20 cellular contexts compared by ENCODE assay signal in the genomic region with DNA sequence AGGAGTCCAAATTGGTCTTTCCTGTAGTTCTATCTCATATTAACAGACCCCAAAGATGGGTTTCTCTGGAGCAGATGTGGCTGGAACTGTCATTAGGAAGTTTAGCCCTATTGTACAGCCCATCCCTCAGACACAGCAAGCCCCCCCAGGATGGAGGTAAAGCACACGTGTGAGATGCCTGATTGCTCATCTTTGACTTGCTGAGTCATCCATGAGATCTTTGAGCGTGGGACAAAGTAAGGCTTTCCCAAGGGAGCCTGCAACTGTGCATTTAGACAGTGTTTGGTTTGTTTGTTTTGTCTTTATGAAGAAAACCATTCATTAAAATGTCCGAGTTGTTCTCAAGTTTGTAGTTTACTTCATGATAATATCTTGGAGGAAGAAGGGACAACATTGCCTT.
"Had no signal": no experiment of that assay in that cellular context is flagged by ENCODE, and none has a peak within 500 bp of the region (broad histone marks: within the 10 kb centered on the region; RNA-seq: fewer than 3 reads in every experiment).

No MANE protein-coding gene starts in this region.

- H3K27me3 ChIP-seq: body of pancreas, neutrophil had no signal

- H3K36me3 ChIP-seq: left ventricle myocardium inferior, neutrophil had no signal

- H2AFZ ChIP-seq: parathyroid adenoma had no signal

- H3K4me1 Mint-ChIP-seq: activated B cell treated with CpG ODN at 0.5 μM for 24 hours, memory B cell, natural killer cell had no signal

- H3K36me3 Mint-ChIP-seq: activated naive CD4-positive, alpha-beta T cell treated with anti-CD3 and anti-CD28 coated beads, Interleukin-2, amount 50 U/mL, for 72 hours; memory B cell; natural killer cell had no signal

- FAIRE-seq: kidney, TTC549 had no signal

- H3K27me3 Mint-ChIP-seq: dendritic cell treated with granulocyte-macrophage colony-stimulating factor and Interleukin-4, amounts not matched to agents 40 ng/mL and 50 ng/mL, for 4 days had no signal

- H3K4me3 ChIP-seq: body of pancreas, left ventricle myocardium inferior had no signal

- H3K9ac ChIP-seq: parathyroid adenoma had no signal

- H3K4me1 ChIP-seq: body of pancreas, left ventricle myocardium inferior, parathyroid adenoma had no signal

- H3K79me2 ChIP-seq: parathyroid adenoma had no signal

- H3K4me3 Mint-ChIP-seq: activated B cell treated with CpG ODN at 0.5 μM for 24 hours; activated CD8-positive, alpha-beta T cell treated with anti-CD3 and anti-CD28 coated beads for 36 hours; activated T-cell treated with anti-CD3 and anti-CD28 coated beads, Interleukin-2, amount 50 U/mL, for 4 hours; dendritic cell treated with granulocyte-macrophage colony-stimulating factor and Interleukin-4, amounts not matched to agents 40 ng/mL and 50 ng/mL, for 4 days; memory B cell; natural killer cell had no signal

- H3K27ac Mint-ChIP-seq: activated B cell treated with CpG ODN at 0.5 μM for 24 hours; activated CD8-positive, alpha-beta T cell treated with anti-CD3 and anti-CD28 coated beads for 36 hours; activated naive CD4-positive, alpha-beta T cell treated with anti-CD3 and anti-CD28 coated beads, Interleukin-2, amount 50 U/mL, for 72 hours; dendritic cell treated with granulocyte-macrophage colony-stimulating factor and Interleukin-4, amounts not matched to agents 40 ng/mL and 50 ng/mL, for 4 days; memory B cell; natural killer cell had no signal

- H3K9me3 Mint-ChIP-seq: activated B cell treated with CpG ODN at 0.5 μM for 24 hours; activated CD8-positive, alpha-beta T cell treated with anti-CD3 and anti-CD28 coated beads for 36 hours; activated naive CD4-positive, alpha-beta T cell treated with anti-CD3 and anti-CD28 coated beads, Interleukin-2, amount 50 U/mL, for 72 hours; dendritic cell treated with granulocyte-macrophage colony-stimulating factor and Interleukin-4, amounts not matched to agents 40 ng/mL and 50 ng/mL, for 4 days; memory B cell; natural killer cell had no signal

- ATAC-seq: activated CD8-positive, alpha-beta T cell treated with anti-CD3 and anti-CD28 coated beads for 36 hours; activated naive CD4-positive, alpha-beta T cell treated with anti-CD3 and anti-CD28 coated beads, Interleukin-2, amount 50 U/mL, for 72 hours; activated T-cell treated with anti-CD3 and anti-CD28 coated beads, Interleukin-2, amount 50 U/mL, for 4 hours; body of pancreas; natural killer cell had no signal

- H3K27ac ChIP-seq: body of pancreas, left ventricle myocardium inferior, neutrophil, parathyroid adenoma had no signal

- H3K9me3 ChIP-seq: body of pancreas, left ventricle myocardium inferior, neutrophil had no signal

- DNase-seq: activated B cell treated with CpG ODN at 0.5 μM for 24 hours; activated CD4-positive, alpha-beta T cell treated with anti-CD3 and anti-CD28 coated beads for 48 hours; activated CD8-positive, alpha-beta T cell treated with anti-CD3 and anti-CD28 coated beads for 36 hours; activated effector memory CD4-positive, alpha-beta T cell treated with anti-CD3 and anti-CD28 coated beads, Interleukin-2, amount 50 U/mL, for 16 hours; activated T-cell treated with anti-CD3 and anti-CD28 coated beads, Interleukin-2, amount 50 U/mL, for 4 hours; amniotic stem cell; body of pancreas; cerebellar nuclear complex; effector memory CD4-positive, alpha-beta T cell; kidney; left ventricle myocardium inferior; natural killer cell; stimulated activated CD4-positive, alpha-beta T cell treated with anti-CD3 and anti-CD28 coated beads, Interleukin-12 subunit alpha, Interleukin-12 subunit beta, amount 100 ng/mL, for 4 hours; stimulated activated CD4-positive, alpha-beta T cell treated with anti-CD3 and anti-CD28 coated beads, Interleukin-2, amount 100 ng/mL, for 24 hours had no signal
